8 cellular contexts compared by ENCODE assay signal in genomic region chr6:147202516-147203310, GRCh38. TPM values are rescaled to one million over a fixed set of nuclear protein-coding genes. Genes with fewer than 3 reads are reported as not detected.
DNase-seq lines count a peak whose midpoint lies in the region; ATAC-seq, FAIRE-seq and TF ChIP-seq lines count a peak whose summit lies in the region.

No MANE protein-coding gene starts in this region.

- no peak for FAIRE-seq in D721Med (lab: Jason Lieb, UNC)

- TF ChIP-seq CTCF in D721Med (IDR thresholded peaks at IDR 0.05; ENCODE audit: insufficient read depth, missing control alignments) (no peak), OCI-LY3 (IDR thresholded peaks at IDR 0.05; ENCODE audit: low read depth, low read length) (no peak), epithelial cell of esophagus (IDR thresholded peaks at IDR 0.05; ENCODE audit: insufficient read depth, low read depth, low read length, missing control alignments) (no peak)

- H3K4me1 ChIP-seq in HUES64 (ENCODE audit: insufficient read depth, low read length) (peaks cover 13% of the 10 kb centered on the region), OCI-LY3 (ENCODE audit: low read length) (peaks cover 14% of the 10 kb centered on the region; the same call in 1 of the 2 replicates), mononuclear cell (ENCODE audit: insufficient read depth, low read length) (peaks cover 13% of the 10 kb centered on the region)

- H3K27ac ChIP-seq in HUES64 (ENCODE audit: low read depth, low read length) (no peak overlapping the region), OCI-LY3 (ENCODE audit: low read length) (peak overlapping the region; percentile 46)

- H3K9me3 ChIP-seq in HUES64 (ENCODE audit: insufficient read depth, low read depth, low read length) (no peaks in the 10 kb centered on the region), OCI-LY3 (ENCODE audit: insufficient read depth, low read length) (no peaks in the 10 kb centered on the region), mononuclear cell (ENCODE audit: low read depth, low read length) (no peaks in the 10 kb centered on the region)

- H3K4me2 ChIP-seq in OCI-LY3 (ENCODE audit: low read length) = peak overlapping the region; percentile 78

- H2AFZ ChIP-seq in OCI-LY3 (ENCODE audit: low read depth, low read length) = peak overlapping the region; percentile 96

- H3K36me3 ChIP-seq in HUES64 (ENCODE audit: insufficient read depth, low read length) = no peaks in the 10 kb centered on the region
- H3K36me3 ChIP-seq in OCI-LY3 (replicated peaks; ENCODE audit: low read depth, low read length) = no peaks in the 10 kb centered on the region

- H3K27me3 ChIP-seq in HUES64 (ENCODE audit: insufficient read depth, low read length) (peaks cover 8% of the 10 kb centered on the region; the same call in 1 of the 2 replicates), OCI-LY3 (ENCODE audit: low read depth, low read length) (no peaks in the 10 kb centered on the region), mononuclear cell (ENCODE audit: insufficient read depth, low read length) (no peaks in the 10 kb centered on the region)

- peaks cover 9% of the 10 kb centered on the region for H3K79me2 ChIP-seq in OCI-LY3 (ENCODE audit: low read length)

- H3K4me3 ChIP-seq in HUES64 (ENCODE audit: low read length) (peak overlapping the region; percentile 82), OCI-LY3 (ENCODE audit: low read length) (peak overlapping the region; percentile 91), epithelial cell of esophagus (ENCODE audit: low read length) (peak overlapping the region; percentile 88), mononuclear cell (ENCODE audit: low read length) (peak overlapping the region; percentile 52)

- no peaks in the 10 kb centered on the region for H4K20me1 ChIP-seq in OCI-LY3 (ENCODE audit: insufficient read depth, low read length)

- DNase-seq in D721Med (ENCODE audit: insufficient read length, low spot score) = peak; percentile 49
- peak; percentile 72 for DNase-seq in activated T-cell treated with anti-CD3 and anti-CD28 coated beads for 24 hours (ENCODE audit: low read depth)
- DNase-seq in epithelial cell of esophagus (ENCODE audit: low read depth) = peak; percentile 97
- DNase-seq in stimulated activated CD8-positive, alpha-beta memory T cell treated with anti-CD3 and anti-CD28 coated beads, Interleukin-2, amount 100 ng/mL, for 48 hours (ENCODE audit: low read depth in 2 of 2) = peak; percentile 42 to 56

- under 1% methylated on average over 40 of the region's 40 CpGs for WGBS in HUES64

- peak overlapping the region; percentile 18; the same call in 1 of the 2 replicates for H3K9ac ChIP-seq in HUES64 (ENCODE audit: low read depth, low read length)
- peak overlapping the region; percentile 71 for H3K9ac ChIP-seq in OCI-LY3 (ENCODE audit: low read length)

- ATAC-seq in GM21447 (IDR thresholded peaks at IDR 0.05; ENCODE audit: unreplicated experiment) = peak; percentile 84

RNA-seq across cellular contexts. Expression of gene STXBP5, which starts 1.5 kb away (rescaled TPM):
- polyA plus RNA-seq in HUES64 (2013, experiment 1 of 2) = 2.6 TPM
- polyA plus RNA-seq in HUES64 (2013, experiment 2 of 2) = 3.7 TPM
- 29.3 TPM for total RNA-seq in mononuclear cell
